In genomic region chr7:102085223-102085772, GRCh38 we compare ENCODE assay signal across 18 cellular contexts.
DNase-seq lines count a peak whose midpoint lies in the region; TF ChIP-seq lines count a peak whose summit lies in the region.
"Had no signal": no experiment of that assay in that cellular context is flagged by ENCODE, and none has a peak within 500 bp of the region (broad histone marks: within the 10 kb centered on the region; RNA-seq: fewer than 3 reads in every experiment).

No MANE protein-coding gene starts in this region.

- no peak overlapping the region for H3K4me3 ChIP-seq in esophagus squamous epithelium
- H3K4me3 ChIP-seq: HAP-1, PC-9 had no signal

- peaks cover 0 to 6% (median 0%) of the 10 kb centered on the region in 3 donors for H3K9me3 ChIP-seq in esophagus squamous epithelium
- H3K9me3 ChIP-seq: HAP-1 had no signal

- H3K36me3 ChIP-seq in esophagus squamous epithelium, result peaks cover 0 to 29% (median 0%) of the 10 kb centered on the region in 3 donors
- H3K36me3 ChIP-seq: HAP-1 had no signal

- TF ChIP-seq POLR2A in esophagus squamous epithelium (IDR thresholded peaks at IDR 0.05), result no peak

- intact Hi-C loops in esophagus squamous epithelium (cut with DNase I), result no loop called here

- DNase-seq in NCI-H226, result peak; percentile 47
- DNase-seq in amniotic epithelial cell (ENCODE audit: low read depth), result peak; percentile 73
- DNase-seq in mesenteric fat pad (ENCODE audit: low spot score), result peak; percentile 4
- DNase-seq in DMS153 (lab: John Stamatoyannopoulos, UW), result no peak
- no peak for DNase-seq in esophagus squamous epithelium (lab: John Stamatoyannopoulos, UW)
- no peak for DNase-seq in putamen (ENCODE audit: low spot score)
- DNase-seq in iPS-NIHi11 (ENCODE audit: low spot score), result no peak
- DNase-seq: ACHN, COR-L47, DMS 273 treated with DMSO at 0.1 percent for 48 hours, GDM1, NCI-H1694 treated with DMSO at 0.1 percent for 48 hours, NCI-H510A treated with DMSO at 0.1 percent for 48 hours, NCI-H774, PC-9, SIG-M5 had no signal

- no peak overlapping the region for H3K27ac ChIP-seq in esophagus squamous epithelium
- H3K27ac ChIP-seq: PC-9, RWPE1 had no signal

- TF ChIP-seq CTCF in esophagus squamous epithelium (IDR thresholded peaks at IDR 0.05), result no peak

- H3K4me1 ChIP-seq in esophagus squamous epithelium, result no peaks in the 10 kb centered on the region
- H3K4me1 ChIP-seq: HAP-1 had no signal

- no peaks in the 10 kb centered on the region for H3K27me3 ChIP-seq in esophagus squamous epithelium

- 89 to 95% methylated on average over 5 of the region's 5 CpGs for WGBS in esophagus squamous epithelium, 2 donors

Comparison
In these comparisons a context has a peak if more than half of its experiments do, and no peak if none do; other contexts are left out.
1. DNase-seq: peak in NCI-H226 (single experiment), amniotic epithelial cell (single experiment) and mesenteric fat pad (single experiment); none in DMS153 (single experiment), esophagus squamous epithelium (single experiment), putamen (single experiment) and iPS-NIHi11 (single experiment).